1 cellular context compared by ENCODE assay signal in the genomic region with DNA sequence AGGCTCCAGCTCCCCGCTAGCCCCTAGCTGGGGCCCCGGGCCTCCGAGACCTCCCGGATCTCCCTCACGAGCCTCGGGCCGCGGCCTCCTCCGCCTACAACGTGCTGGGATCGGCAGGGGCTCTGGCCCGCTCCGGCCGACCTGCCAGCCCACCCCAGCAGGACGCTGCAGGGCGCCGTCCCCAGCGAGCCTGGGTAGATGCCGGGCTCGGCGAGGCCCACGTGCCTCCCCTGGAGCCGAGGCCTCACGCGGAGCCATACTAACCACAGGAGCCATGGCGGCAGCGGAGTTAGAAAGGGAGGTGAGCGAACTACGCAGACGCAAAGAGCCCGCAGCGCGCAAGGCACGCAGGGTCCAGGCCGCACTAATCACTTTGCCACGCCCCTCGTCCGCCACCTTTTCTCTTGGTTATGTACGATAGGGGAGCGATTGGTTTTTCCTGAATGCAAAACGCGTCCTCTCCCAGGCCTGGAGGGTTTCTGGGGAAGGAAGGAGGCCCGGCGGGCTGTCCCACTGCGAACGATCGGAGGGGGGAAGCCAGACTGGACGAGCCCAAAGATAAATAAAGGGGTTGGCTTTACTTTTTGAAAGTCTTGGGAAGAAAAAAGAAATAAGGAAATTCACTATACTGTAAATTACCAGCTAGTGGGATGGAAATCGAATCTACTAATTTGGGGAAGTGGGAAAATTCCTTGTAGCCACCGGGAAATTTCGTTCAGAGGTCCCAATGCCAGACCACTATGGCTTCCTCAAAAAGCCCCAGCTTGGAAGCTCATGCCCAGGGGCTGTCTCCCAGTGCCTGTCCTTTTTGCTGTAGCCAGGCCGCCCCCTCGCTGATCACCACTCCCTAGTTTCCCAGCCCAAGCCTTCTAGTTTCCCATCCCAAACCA.
A peak's percentile ranks its signal among the peaks of the same experiment; 100 is the strongest.
TF ChIP-seq lines count a peak whose summit lies in the region.

Gene RPL22 (minus strand): TSS at position 298 of the 890 bp plus-strand sequence. CDS start 22 bp downstream, at position 276.

TF ChIP-seq in HepG2, 621 proteins besides CTCF, POLR2A, EP300 and RAD21 (continued from another document and continues in another):
- peak; percentile 77; the same call in 1 of the 2 replicates for TF ChIP-seq TIGD3 (CRISPR knock-in tag; IDR thresholded peaks at IDR 0.05; ENCODE audit: borderline replicate concordance)
- TF ChIP-seq ATF1 (CRISPR knock-in tag; IDR thresholded peaks at IDR 0.05): no peak
- peak; percentile 73; the same call in 1 of the 2 replicates for TF ChIP-seq ZNF431 (CRISPR knock-in tag; IDR thresholded peaks at IDR 0.05; ENCODE audit: borderline replicate concordance, low read depth)
- TF ChIP-seq ZNF674 (CRISPR knock-in tag; IDR thresholded peaks at IDR 0.05; ENCODE audit: low read depth): no peak
- no peak for TF ChIP-seq KAT2B (IDR thresholded peaks at IDR 0.05; ENCODE audit: borderline replicate concordance, low read depth, low read length)
- TF ChIP-seq RFX3 (CRISPR knock-in tag; IDR thresholded peaks at IDR 0.05): no peak
- no peak; the same call in 1 of the 2 replicates for TF ChIP-seq SKIL (CRISPR knock-in tag; IDR thresholded peaks at IDR 0.05; ENCODE audit: borderline replicate concordance)
- peak; percentile 68 for TF ChIP-seq ZNF580 (CRISPR knock-in tag; IDR thresholded peaks at IDR 0.05; ENCODE audit: borderline replicate concordance, low read depth)
- no peak for TF ChIP-seq TBL1XR1 (IDR thresholded peaks at IDR 0.05; ENCODE audit: borderline replicate concordance, low read length, partially characterized antibody)
- TF ChIP-seq HCFC1 (IDR thresholded peaks at IDR 0.05; ENCODE audit: low read depth, low read length): peak; percentile 57; the same call in 1 of the 2 replicates
- peak; percentile 77 for TF ChIP-seq ZBTB2 (CRISPR knock-in tag; IDR thresholded peaks at IDR 0.05; ENCODE audit: low read depth)
- TF ChIP-seq ZNF20 (CRISPR knock-in tag; IDR thresholded peaks at IDR 0.05): no peak
- peak; percentile 95 for TF ChIP-seq NR1H2 (CRISPR knock-in tag; IDR thresholded peaks at IDR 0.05; ENCODE audit: borderline replicate concordance, low read depth)
- peak; percentile 77 for TF ChIP-seq BCL6 (CRISPR knock-in tag; IDR thresholded peaks at IDR 0.05)
- no peak; the same call in 1 of the 2 replicates for TF ChIP-seq ZFP41 (CRISPR knock-in tag; IDR thresholded peaks at IDR 0.05; ENCODE audit: borderline replicate concordance)
- 0 out of 2 replicates have a peak, but pooled peaks have one; percentile 72 for TF ChIP-seq ZNF790 (CRISPR knock-in tag; IDR thresholded peaks at IDR 0.05; ENCODE audit: borderline replicate concordance)
- TF ChIP-seq HNRNPK (IDR thresholded peaks at IDR 0.05; ENCODE audit: low read depth, low read length, poor library complexity, severe bottlenecking): no peak
- TF ChIP-seq HNRNPH1 (optimal IDR thresholded peaks at IDR 0.05; ENCODE audit: low read depth, low read length): no peak
- peak; percentile 43; the same call in 1 of the 2 replicates for TF ChIP-seq ZNF709 (CRISPR knock-in tag; IDR thresholded peaks at IDR 0.05)
- TF ChIP-seq, protein P1, sequence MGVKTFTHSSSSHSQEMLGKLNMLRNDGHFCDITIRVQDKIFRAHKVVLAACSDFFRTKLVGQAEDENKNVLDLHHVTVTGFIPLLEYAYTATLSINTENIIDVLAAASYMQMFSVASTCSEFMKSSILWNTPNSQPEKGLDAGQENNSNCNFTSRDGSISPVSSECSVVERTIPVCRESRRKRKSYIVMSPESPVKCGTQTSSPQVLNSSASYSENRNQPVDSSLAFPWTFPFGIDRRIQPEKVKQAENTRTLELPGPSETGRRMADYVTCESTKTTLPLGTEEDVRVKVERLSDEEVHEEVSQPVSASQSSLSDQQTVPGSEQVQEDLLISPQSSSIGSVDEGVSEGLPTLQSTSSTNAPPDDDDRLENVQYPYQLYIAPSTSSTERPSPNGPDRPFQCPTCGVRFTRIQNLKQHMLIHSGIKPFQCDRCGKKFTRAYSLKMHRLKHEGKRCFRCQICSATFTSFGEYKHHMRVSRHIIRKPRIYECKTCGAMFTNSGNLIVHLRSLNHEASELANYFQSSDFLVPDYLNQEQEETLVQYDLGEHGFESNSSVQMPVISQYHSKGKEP (CRISPR knock-in tag; IDR thresholded peaks at IDR 0.05): no peak
- TF ChIP-seq, protein P2, sequence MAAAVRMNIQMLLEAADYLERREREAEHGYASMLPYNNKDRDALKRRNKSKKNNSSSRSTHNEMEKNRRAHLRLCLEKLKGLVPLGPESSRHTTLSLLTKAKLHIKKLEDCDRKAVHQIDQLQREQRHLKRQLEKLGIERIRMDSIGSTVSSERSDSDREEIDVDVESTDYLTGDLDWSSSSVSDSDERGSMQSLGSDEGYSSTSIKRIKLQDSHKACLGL (CRISPR knock-in tag; IDR thresholded peaks at IDR 0.05): peak; percentile 95
- TF ChIP-seq ZNF788 (CRISPR knock-in tag; IDR thresholded peaks at IDR 0.05; ENCODE audit: borderline replicate concordance): 0 out of 2 replicates have a peak, but pooled peaks have one; percentile 94
- TF ChIP-seq FOXP1 (IDR thresholded peaks at IDR 0.05): no peak
- TF ChIP-seq FOXP1 (CRISPR knock-in tag; IDR thresholded peaks at IDR 0.05): peak; percentile 8
- TF ChIP-seq CBX5 (CRISPR knock-in tag; IDR thresholded peaks at IDR 0.05; ENCODE audit: borderline replicate concordance): peak; percentile 83; the same call in 1 of the 2 replicates
- TF ChIP-seq FLYWCH1 (CRISPR knock-in tag; IDR thresholded peaks at IDR 0.05): 0 out of 2 replicates have a peak, but pooled peaks have one; percentile 84
- TF ChIP-seq RERE (CRISPR knock-in tag; IDR thresholded peaks at IDR 0.05; ENCODE audit: low read depth): no peak
- no peak for TF ChIP-seq SUZ12 (IDR thresholded peaks at IDR 0.05; ENCODE audit: low read depth, low read length)
- no peak for TF ChIP-seq ZNF383 (CRISPR knock-in tag; IDR thresholded peaks at IDR 0.05; ENCODE audit: borderline replicate concordance)
- no peak; the same call in 1 of the 2 replicates for TF ChIP-seq FOXJ3 (CRISPR knock-in tag; IDR thresholded peaks at IDR 0.05; ENCODE audit: borderline replicate concordance)
